ENCODE assay signal across 18 cellular contexts in the genomic region with DNA sequence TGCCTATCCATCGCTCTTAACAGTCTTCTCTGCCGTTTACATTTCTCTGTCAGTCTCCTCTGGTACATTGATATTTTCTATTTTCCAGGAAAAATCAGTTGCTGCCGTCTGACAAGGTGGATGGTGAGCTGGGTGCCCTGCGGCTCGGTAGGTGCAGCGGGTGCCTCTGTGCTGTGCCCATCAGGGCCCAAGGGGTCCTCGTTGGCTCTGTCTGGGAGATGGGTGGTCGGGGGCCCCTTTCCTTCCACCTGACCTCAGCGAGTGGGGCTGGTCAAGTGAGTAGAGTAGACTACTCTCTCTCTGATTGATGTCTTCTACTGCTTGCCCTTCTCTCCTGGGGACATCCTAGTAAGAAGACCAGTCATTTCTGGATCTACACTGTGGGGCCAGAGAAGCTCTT. TPM values are rescaled to one million over a fixed set of nuclear protein-coding genes. Genes with fewer than 3 reads are reported as not detected.
DNase-seq lines count a peak whose midpoint lies in the region; ATAC-seq lines count a peak whose summit lies in the region.
"Had no signal": no experiment of that assay in that cellular context is flagged by ENCODE, and none has a peak within 500 bp of the region (broad histone marks: within the 10 kb centered on the region; RNA-seq: fewer than 3 reads in every experiment).

No MANE protein-coding gene starts in this region.

- H3K36me3 Mint-ChIP-seq in naive thymus-derived CD4-positive, alpha-beta T cell, result peaks cover 6 to 15% (median 10%) of the 10 kb centered on the region in 5 donors

- peak overlapping the region in 2 of 10 donors; percentile 65 to 72 for H3K4me3 Mint-ChIP-seq in naive thymus-derived CD4-positive, alpha-beta T cell
- H3K4me3 Mint-ChIP-seq: CD4-positive, alpha-beta memory T cell; H9 had no signal

- H3K4me3 ChIP-seq in naive thymus-derived CD4-positive, alpha-beta T cell (ENCODE audit: low read length), result no peak overlapping the region
- no peak overlapping the region for H3K4me3 ChIP-seq in thymus (ENCODE audit: low read length)
- H3K4me3 ChIP-seq: GM12878 had no signal

- peak overlapping the region in 6 of 9 donors; percentile 7 to 93 (median 90) for H3K27ac Mint-ChIP-seq in naive thymus-derived CD4-positive, alpha-beta T cell
- H3K27ac Mint-ChIP-seq: H9 had no signal

- POLR2A ChIA-PET in naive thymus-derived CD4-positive, alpha-beta T cell (lab: Charles Lee), result no interaction called here

- WGBS in thymus, result 97% methylated on average over 9 of the region's 9 CpGs

- H3K27me3 Mint-ChIP-seq in naive thymus-derived CD4-positive, alpha-beta T cell, result peaks cover 0 to 1% (median 0%) of the 10 kb centered on the region in 5 donors

- no peak for ATAC-seq in naive thymus-derived CD4-positive, alpha-beta T cell
- no peak for ATAC-seq in HG03460 (IDR thresholded peaks at IDR 0.05; ENCODE audit: unreplicated experiment)
- ATAC-seq in HG03196 (IDR thresholded peaks at IDR 0.05; ENCODE audit: unreplicated experiment), result no peak
- ATAC-seq: GM12878 had no signal

- CTCF ChIA-PET in naive thymus-derived CD4-positive, alpha-beta T cell (lab: Charles Lee), result no interaction called here

- DNase-seq in D341Med (ENCODE audit: low spot score) (peak; percentile 11), foreskin melanocyte (no peak)
- DNase-seq in naive thymus-derived CD4-positive, alpha-beta T cell, result no peak
- DNase-seq: ACHN; BE2C; Calu3; CD4-positive, alpha-beta memory T cell; DMS 273 treated with DMSO at 0.1 percent for 48 hours; DMS53; DND-41; EL; H9 had no signal

- H3K4me1 Mint-ChIP-seq in naive thymus-derived CD4-positive, alpha-beta T cell, result peaks cover 0 to 23% (median 12%) of the 10 kb centered on the region in 7 donors
- H3K4me1 Mint-ChIP-seq: CD4-positive, alpha-beta memory T cell had no signal

- H3K4me1 ChIP-seq in naive thymus-derived CD4-positive, alpha-beta T cell (ENCODE audit: control insufficient read depth in 2 of 2, insufficient read depth in 2 of 2, low read length in 2 of 2), result peaks cover 0 to 6% of the 10 kb centered on the region in 2 donors
- H3K4me1 ChIP-seq in thymus (ENCODE audit: control insufficient read depth, insufficient read depth, low read length), result peaks cover 4% of the 10 kb centered on the region
- H3K4me1 ChIP-seq: BE2C had no signal

- peaks cover 4 to 33% (median 13%) of the 10 kb centered on the region in 11 donors for H3K9me3 Mint-ChIP-seq in naive thymus-derived CD4-positive, alpha-beta T cell

- H3K36me3 ChIP-seq in naive thymus-derived CD4-positive, alpha-beta T cell (ENCODE audit: control insufficient read depth in 2 of 3, insufficient read depth in 3 of 3, low read length in 3 of 3), result no peaks in the 10 kb centered on the region
- H3K36me3 ChIP-seq in thymus (ENCODE audit: control insufficient read depth, insufficient read depth), result no peaks in the 10 kb centered on the region
- H3K36me3 ChIP-seq: BE2C had no signal

- no peaks in the 10 kb centered on the region for H3K27me3 ChIP-seq in naive thymus-derived CD4-positive, alpha-beta T cell (ENCODE audit: control insufficient read depth in 2 of 2, insufficient read depth in 2 of 2, low read length in 2 of 2)
- H3K27me3 ChIP-seq in thymus (ENCODE audit: control insufficient read depth, insufficient read depth), result no peaks in the 10 kb centered on the region
- H3K27me3 ChIP-seq: BE2C had no signal

- intact Hi-C loops in naive thymus-derived CD4-positive, alpha-beta T cell (cut with micrococcal nuclease), result no loop called here

- no peaks in the 10 kb centered on the region for H3K9me3 ChIP-seq in naive thymus-derived CD4-positive, alpha-beta T cell (ENCODE audit: control insufficient read depth in 2 of 3, low read length in 3 of 3)
- no peaks in the 10 kb centered on the region for H3K9me3 ChIP-seq in thymus (ENCODE audit: control insufficient read depth)

- H3K27ac ChIP-seq in naive thymus-derived CD4-positive, alpha-beta T cell (ENCODE audit: low read depth, low read length), result no peak overlapping the region
- peak overlapping the region; percentile 49 for H3K27ac ChIP-seq in thymus (ENCODE audit: low read depth)
- H3K27ac ChIP-seq: C4-2B, HL-60 had no signal

RNA-seq across cellular contexts. Expression of a gene that starts 57.4 kb away (rescaled TPM):
- total RNA-seq in naive thymus-derived CD4-positive, alpha-beta T cell, result 1 to 10 TPM in 2 of 5 experiments, under 1 TPM in 3; 0.82 to 1.5 (median 0.94) TPM
- under 1 TPM; 0.41 to 0.54 TPM for polyA plus RNA-seq in naive thymus-derived CD4-positive, alpha-beta T cell
- 1.7 TPM for polyA plus RNA-seq in thymus
